19 cellular contexts compared by ENCODE assay signal in the genomic region with DNA sequence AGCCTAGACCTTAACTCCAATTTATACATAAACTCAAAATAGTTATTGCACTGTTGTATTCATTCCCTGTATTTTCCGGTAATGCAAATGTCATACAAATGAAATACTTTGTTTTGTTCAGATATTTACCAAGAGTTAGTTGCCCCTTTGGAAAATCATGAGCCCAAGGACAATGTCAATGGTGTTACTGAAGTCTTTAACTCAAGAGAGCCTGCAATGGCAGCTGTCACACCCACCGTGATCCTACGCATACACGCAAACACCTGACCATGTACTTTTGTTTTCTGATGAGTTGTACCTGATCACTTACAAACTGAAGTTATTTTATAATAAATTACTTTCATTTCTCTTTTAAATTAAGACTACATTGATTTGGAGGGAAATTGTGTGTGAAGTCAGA. TPM values are rescaled to one million over a fixed set of nuclear protein-coding genes. Genes with fewer than 3 reads are reported as not detected.
DNase-seq lines count a peak whose midpoint lies in the region; ATAC-seq and TF ChIP-seq lines count a peak whose summit lies in the region.
"Had no signal": no experiment of that assay in that cellular context is flagged by ENCODE, and none has a peak within 500 bp of the region (broad histone marks: within the 10 kb centered on the region; RNA-seq: fewer than 3 reads in every experiment).

No MANE protein-coding gene starts in this region.

- peaks cover 22% of the 10 kb centered on the region for H3K36me3 Mint-ChIP-seq in activated naive CD4-positive, alpha-beta T cell treated with anti-CD3 and anti-CD28 coated beads for 36 hours (ENCODE audit: low read depth)
- peaks cover 25% of the 10 kb centered on the region for H3K36me3 Mint-ChIP-seq in stimulated activated memory B cell treated with anti-CD40 and anti-IgM and Interleukin-4, amounts not matched to agents 10 μg/mL and 1 μg/mL and 100 μg/mL, for 72 hours
- no peaks in the 10 kb centered on the region for H3K36me3 Mint-ChIP-seq in Caco-2 (ENCODE audit: insufficient read depth, unreplicated experiment)

- H3K4me2 ChIP-seq in OCI-LY7 (ENCODE audit: low read length), result peak overlapping the region; percentile 47

- H4K20me1 ChIP-seq in OCI-LY7 (ENCODE audit: insufficient read depth, low read length), result no peaks in the 10 kb centered on the region

- H3K9me3 Mint-ChIP-seq in activated naive CD4-positive, alpha-beta T cell treated with anti-CD3 and anti-CD28 coated beads for 36 hours, result no peaks in the 10 kb centered on the region
- H3K9me3 Mint-ChIP-seq in stimulated activated memory B cell treated with anti-CD40 and anti-IgM and Interleukin-4, amounts not matched to agents 10 μg/mL and 1 μg/mL and 100 μg/mL, for 72 hours, result no peaks in the 10 kb centered on the region
- H3K9me3 Mint-ChIP-seq in Caco-2 (ENCODE audit: unreplicated experiment), result no peaks in the 10 kb centered on the region

- POLR2A ChIA-PET in OCI-LY7 (lab: Charles Lee), result interaction anchor here (0.9 to 11.0 kb wide), 3 partner anchors 9 to 24 kb away, joined by 3 to 185 read pairs (median 33); partner anchors contain the start of gene WIPF1
- POLR2A ChIA-PET in RWPE1 (lab: Yijun Ruan, JAX; ENCODE audit: low non-redundant PET), result no interaction called here
- POLR2A ChIA-PET in Caco-2 (lab: Charles Lee), result no interaction called here

- H3K27me3 Mint-ChIP-seq in activated naive CD4-positive, alpha-beta T cell treated with anti-CD3 and anti-CD28 coated beads for 36 hours (ENCODE audit: low read depth), result no peaks in the 10 kb centered on the region
- no peaks in the 10 kb centered on the region for H3K27me3 Mint-ChIP-seq in stimulated activated memory B cell treated with anti-CD40 and anti-IgM and Interleukin-4, amounts not matched to agents 10 μg/mL and 1 μg/mL and 100 μg/mL, for 72 hours
- H3K27me3 Mint-ChIP-seq in Caco-2 (ENCODE audit: insufficient read depth, unreplicated experiment), result no peaks in the 10 kb centered on the region

- H3K27ac ChIP-seq in OCI-LY7 (ENCODE audit: low read depth, low read length, poor library complexity, severe bottlenecking) (peak overlapping the region; percentile 62), RWPE1 (no peak overlapping the region)
- H3K27ac ChIP-seq in effector memory CD4-positive, alpha-beta T cell (ENCODE audit: insufficient read depth, low read length, poor library complexity, severe bottlenecking), result peak overlapping the region; percentile 83
- H3K27ac ChIP-seq: adrenal gland, cardiac muscle cell had no signal

- H3K9me3 ChIP-seq in OCI-LY7 (ENCODE audit: low read length) (no peaks in the 10 kb centered on the region), Caco-2 (no peaks in the 10 kb centered on the region; the same call in 1 of the 2 replicates)
- no peaks in the 10 kb centered on the region for H3K9me3 ChIP-seq in effector memory CD4-positive, alpha-beta T cell (ENCODE audit: control insufficient read depth, low read length)
- H3K9me3 ChIP-seq: adrenal gland, HAP-1, vagina had no signal

- TF ChIP-seq CTCF in OCI-LY7 (conservative IDR thresholded peaks at IDR 0.05; ENCODE audit: low read length) (no peak), RWPE1 (conservative IDR thresholded peaks at IDR 0.05; ENCODE audit: low read depth) (no peak), Caco-2 (IDR thresholded peaks at IDR 0.05; ENCODE audit: insufficient read depth in 1 of 2, low read depth in 1 of 2, low read length in 1 of 2, severe bottlenecking in 1 of 2, unreplicated experiment in 1 of 2) (no peak)

- H3K4me3 ChIP-seq in OCI-LY7 (ENCODE audit: low read depth, low read length, poor library complexity, severe bottlenecking) (no peak overlapping the region), Caco-2 (ENCODE audit: low read depth, low read length) (no peak overlapping the region)
- no peak overlapping the region for H3K4me3 ChIP-seq in effector memory CD4-positive, alpha-beta T cell (ENCODE audit: insufficient read depth, low read depth, low read length, poor library complexity, severe bottlenecking)
- H3K4me3 ChIP-seq: adrenal gland, cardiac muscle cell, HAP-1, vagina had no signal

- no peak overlapping the region for H2AFZ ChIP-seq in OCI-LY7 (ENCODE audit: low read length)

- H3K9me2 ChIP-seq in OCI-LY7 (ENCODE audit: insufficient read depth, low read length), result no peaks in the 10 kb centered on the region

- intact Hi-C loops in activated naive CD4-positive, alpha-beta T cell treated with anti-CD3 and anti-CD28 coated beads for 36 hours (cut with micrococcal nuclease), result loop anchor here (5.0 kb wide), 1 partner anchor 267 kb away; no protein-coding TSS in a partner anchor
- intact Hi-C loops in OCI-LY7 (cut with micrococcal nuclease; ENCODE audit: unreplicated experiment), result no loop called here
- intact Hi-C loops in Caco-2 (cut with micrococcal nuclease; ENCODE audit: unreplicated experiment), result no loop called here

- BruUV-seq in OCI-LY7 (replicated peaks; lab: Mats Ljungman, UMichigan) (no TSS peak), Caco-2 (replicated peaks; lab: Mats Ljungman, UMichigan) (no TSS peak)

- DNase-seq in activated naive CD4-positive, alpha-beta T cell treated with anti-CD3 and anti-CD28 coated beads for 36 hours, result peak; percentile 4
- no peak for DNase-seq in activated naive CD4-positive, alpha-beta T cell (lab: John Stamatoyannopoulos, UW)
- DNase-seq in OCI-LY7 (ENCODE audit: low spot score) (no peak), RWPE1 (ENCODE audit: low spot score) (no peak), Caco-2 (no peak)
- DNase-seq in effector memory CD4-positive, alpha-beta T cell, result no peak
- DNase-seq: adrenal gland; NCI-H2029; NCI-H446 treated with DMSO at 0.1 percent for 48 hours; occipital lobe; RPMI8226; stimulated activated CD4-positive, alpha-beta T cell treated with anti-CD3 and anti-CD28 coated beads, Interleukin-1b, Interleukin-23, amount 100 ng/mL, for 48 hours had no signal

- H3K36me3 ChIP-seq in OCI-LY7 (ENCODE audit: insufficient read depth, low read length) (peaks cover 9% of the 10 kb centered on the region; the same call in 1 of the 2 replicates), Caco-2 (ENCODE audit: control insufficient read depth, insufficient read depth, low read length) (no peaks in the 10 kb centered on the region)
- H3K36me3 ChIP-seq in effector memory CD4-positive, alpha-beta T cell (ENCODE audit: control insufficient read depth, insufficient read depth, low read length), result peaks cover 2% of the 10 kb centered on the region
- H3K36me3 ChIP-seq: adrenal gland, cardiac muscle cell, HAP-1, vagina had no signal

- H3K4me1 Mint-ChIP-seq in activated naive CD4-positive, alpha-beta T cell treated with anti-CD3 and anti-CD28 coated beads for 36 hours (ENCODE audit: low read depth), result peaks cover 84% of the 10 kb centered on the region
- H3K4me1 Mint-ChIP-seq in stimulated activated memory B cell treated with anti-CD40 and anti-IgM and Interleukin-4, amounts not matched to agents 10 μg/mL and 1 μg/mL and 100 μg/mL, for 72 hours, result peaks cover 89% of the 10 kb centered on the region
- H3K4me1 Mint-ChIP-seq in Caco-2 (ENCODE audit: low read depth, unreplicated experiment), result no peaks in the 10 kb centered on the region

- CTCF ChIA-PET in activated naive CD4-positive, alpha-beta T cell treated with anti-CD3 and anti-CD28 coated beads for 36 hours (lab: Charles Lee), result interaction anchor here (1.2 to 17.9 kb wide), 10 partner anchors 9 to 90 kb away, joined by 3 to 172 read pairs (median 10); partner anchors contain the start of gene WIPF1
- CTCF ChIA-PET in OCI-LY7 (lab: Charles Lee; ENCODE audit: unreplicated experiment), result no interaction called here
- CTCF ChIA-PET in RWPE1 (lab: Yijun Ruan, JAX), result no interaction called here
- CTCF ChIA-PET in Caco-2 (lab: Charles Lee), result no interaction called here

- H3K27ac Mint-ChIP-seq in activated naive CD4-positive, alpha-beta T cell treated with anti-CD3 and anti-CD28 coated beads for 36 hours, result peak overlapping the region; percentile 98
- H3K27ac Mint-ChIP-seq in stimulated activated memory B cell treated with anti-CD40 and anti-IgM and Interleukin-4, amounts not matched to agents 10 μg/mL and 1 μg/mL and 100 μg/mL, for 72 hours, result peak overlapping the region; percentile 96
- no peak overlapping the region for H3K27ac Mint-ChIP-seq in Caco-2 (ENCODE audit: unreplicated experiment)

- no peak for ATAC-seq in stimulated activated memory B cell treated with anti-CD40 and anti-IgM and Interleukin-4, amounts not matched to agents 10 μg/mL and 1 μg/mL and 100 μg/mL, for 72 hours
- ATAC-seq in HG03439 (IDR thresholded peaks at IDR 0.05; ENCODE audit: unreplicated experiment), result no peak
- ATAC-seq: esophagus mucosa, sciatic nerve had no signal

- no peak overlapping the region for H3K4me3 Mint-ChIP-seq in activated naive CD4-positive, alpha-beta T cell treated with anti-CD3 and anti-CD28 coated beads for 36 hours
- H3K4me3 Mint-ChIP-seq in stimulated activated memory B cell treated with anti-CD40 and anti-IgM and Interleukin-4, amounts not matched to agents 10 μg/mL and 1 μg/mL and 100 μg/mL, for 72 hours, result no peak overlapping the region
- no peak overlapping the region for H3K4me3 Mint-ChIP-seq in Caco-2 (ENCODE audit: unreplicated experiment)

- H3K4me1 ChIP-seq in OCI-LY7 (ENCODE audit: insufficient read depth, low read length, poor library complexity, severe bottlenecking) (peaks cover 85% of the 10 kb centered on the region), Caco-2 (no peaks in the 10 kb centered on the region)
- peaks cover 30% of the 10 kb centered on the region for H3K4me1 ChIP-seq in effector memory CD4-positive, alpha-beta T cell (ENCODE audit: control insufficient read depth, insufficient read depth, low read length, poor library complexity, severe bottlenecking)
- H3K4me1 ChIP-seq: HAP-1 had no signal

- no peaks in the 10 kb centered on the region for H3K27me3 ChIP-seq in effector memory CD4-positive, alpha-beta T cell (replicated peaks; ENCODE audit: control insufficient read depth, insufficient read depth, low read length, poor library complexity, severe bottlenecking)
- H3K27me3 ChIP-seq in Caco-2 (replicated peaks; ENCODE audit: control insufficient read depth, insufficient read depth, low read length), result no peaks in the 10 kb centered on the region
- H3K27me3 ChIP-seq: adrenal gland, cardiac muscle cell, vagina had no signal

- peaks cover 18% of the 10 kb centered on the region; the same call in 1 of the 2 replicates for H3K79me2 ChIP-seq in OCI-LY7 (ENCODE audit: insufficient read depth, low read depth, low read length)

RNA-seq across cellular contexts. Expression of gene WIPF1, which starts 11.7 kb away (rescaled TPM):
- 100 to 1,000 TPM; 167 TPM for total RNA-seq in activated naive CD4-positive, alpha-beta T cell treated with anti-CD3 and anti-CD28 coated beads for 36 hours
- 22.7 and 27.1 TPM in 2 replicates for total RNA-seq in OCI-LY7 (2014; rRNA removed; shearing (Covaris generic))
- total RNA-seq in OCI-LY7 (2022) (183 and 192 TPM in 2 replicates), Caco-2 (2022) (5.1 and 5.2 TPM in 2 replicates)
